22 cellular contexts compared by ENCODE assay signal in the genomic region with DNA sequence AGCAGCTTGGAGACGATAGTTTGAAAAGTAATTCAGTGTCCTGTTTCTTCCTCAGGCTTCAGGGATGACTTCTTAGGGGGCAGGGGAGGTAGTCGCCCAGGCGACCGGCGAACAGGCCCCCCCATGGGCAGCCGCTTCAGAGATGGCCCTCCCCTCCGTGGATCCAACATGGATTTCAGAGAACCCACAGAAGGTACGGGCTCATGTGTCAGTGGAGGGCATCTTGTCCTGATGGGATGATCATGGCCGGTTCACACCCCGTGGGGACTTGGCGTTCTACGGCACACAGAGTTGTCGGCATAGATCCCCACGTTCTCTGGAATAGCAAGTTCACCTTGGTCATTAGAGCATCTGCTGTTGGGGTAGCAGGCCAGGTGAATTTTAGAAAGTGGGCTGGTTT. TPM values are rescaled to one million over a fixed set of nuclear protein-coding genes. Genes with fewer than 3 reads are reported as not detected.
DNase-seq lines count a peak whose midpoint lies in the region; ATAC-seq, FAIRE-seq and TF ChIP-seq lines count a peak whose summit lies in the region.
"Had no signal": no experiment of that assay in that cellular context is flagged by ENCODE, and none has a peak within 500 bp of the region (broad histone marks: within the 10 kb centered on the region; RNA-seq: fewer than 3 reads in every experiment).

No MANE protein-coding gene starts in this region.

- no peak overlapping the region for H3K9ac ChIP-seq in K562 (ENCODE audit: insufficient read depth in 1 of 2, low read depth in 2 of 2, low read length in 2 of 2)
- H3K9ac ChIP-seq: KMS-11 had no signal

- CTCF ChIA-PET in K562 (lab: Yijun Ruan, JAX; ENCODE audit: low intra/inter-chr PET ratio), result no interaction called here

- no peak for DNase-seq in T-helper 2 cell treated with Interferon-gamma antibody and Interleukin-4, amounts not matched to agents 5 μg/mL and 100 μg/mL, for 36 hours (ENCODE audit: low spot score)
- DNase-seq in T-helper 2 cell, result no peak
- DNase-seq in H7, result peak; percentile 34
- no peak for DNase-seq in K562 (ENCODE audit: extremely low read depth in 1 of 4, low spot score in 3 of 4)
- no peak for DNase-seq in nephron progenitor cell
- DNase-seq in posterior vena cava (ENCODE audit: low spot score), result no peak
- DNase-seq in NCI-H226, result no peak
- no peak for DNase-seq in stimulated activated naive CD4-positive, alpha-beta T cell (lab: John Stamatoyannopoulos, UW)
- DNase-seq: activated B cell treated with CpG ODN at 0.5 μM for 24 hours; Calu3; EL; left lung; NCI-H526; pancreas; stimulated activated CD4-positive, alpha-beta T cell treated with anti-CD3 and anti-CD28 coated beads, Interleukin-2, amount 100 ng/mL, for 24 hours; testis had no signal

- no peak overlapping the region for H3K4me2 ChIP-seq in K562 (ENCODE audit: insufficient read depth, low read length)
- H3K4me2 ChIP-seq: KMS-11 had no signal

- H3K27ac Mint-ChIP-seq in T-helper 2 cell treated with Interferon-gamma antibody and Interleukin-4, amounts not matched to agents 5 μg/mL and 100 μg/mL, for 36 hours, result peak overlapping the region; percentile 47
- H3K27ac Mint-ChIP-seq in nephron progenitor cell, result peak overlapping the region; percentile 61
- H3K27ac Mint-ChIP-seq: activated B cell treated with CpG ODN at 0.5 μM for 24 hours had no signal

- intact Hi-C loops in K562 (cut with micrococcal nuclease) (no loop called here), posterior vena cava (cut with DNase I) (no loop called here)

- H3K9me3 ChIP-seq in K562 (replicated peaks; ENCODE audit: control insufficient read depth, insufficient read depth, low read depth, low read length), result no peaks in the 10 kb centered on the region
- H3K9me3 ChIP-seq: breast epithelium, esophagus muscularis mucosa, left lung, pancreas, testis had no signal

- H3K27ac ChIP-seq in K562 (ENCODE audit: extremely low read depth, low read depth, low read length), result no peak overlapping the region
- H3K27ac ChIP-seq: 22Rv1, breast epithelium, esophagus muscularis mucosa, KMS-11, left lung, pancreas, testis had no signal

- BruUV-seq in K562 (replicated peaks; lab: Mats Ljungman, UMichigan), result no TSS peak

- H3K79me2 ChIP-seq in K562 (ENCODE audit: control insufficient read depth, insufficient read depth, low read length), result peaks cover 16% of the 10 kb centered on the region

- FAIRE-seq in K562 (lab: Jason Lieb, UNC), result no peak
- FAIRE-seq: pancreas had no signal

- no peaks in the 10 kb centered on the region for H3K27me3 Mint-ChIP-seq in T-helper 2 cell treated with Interferon-gamma antibody and Interleukin-4, amounts not matched to agents 5 μg/mL and 100 μg/mL, for 36 hours (ENCODE audit: low read depth)
- H3K27me3 Mint-ChIP-seq in nephron progenitor cell (ENCODE audit: low read depth, poor library complexity), result peaks cover 3% of the 10 kb centered on the region
- H3K27me3 Mint-ChIP-seq: activated B cell treated with CpG ODN at 0.5 μM for 24 hours had no signal

- TF ChIP-seq CTCF in K562 (IDR thresholded peaks at IDR 0.05 in 2 of 3, conservative IDR thresholded peaks at IDR 0.05 in 1 of 3; ENCODE audit: insufficient read depth in 2 of 3, low read depth in 1 of 3, low read length in 3 of 3) (no peak), nephron progenitor cell (IDR thresholded peaks at IDR 0.05) (no peak)

- 96% methylated on average over 12 of the region's 14 CpGs for WGBS in K562 (ENCODE audit: insufficient coverage, low coverage, missing lambda C conversion rate)

- TF ChIP-seq POLR2A in K562 (conservative IDR thresholded peaks at IDR 0.05), result peak; percentile 46; the same call in 1 of the 2 replicates

- no peaks in the 10 kb centered on the region for H3K27me3 ChIP-seq in H7 (ENCODE audit: control insufficient read depth, insufficient read depth, low read length)
- H3K27me3 ChIP-seq in K562 (ENCODE audit: control insufficient read depth in 2 of 2, insufficient read depth in 2 of 2, low read length in 2 of 2), result no peaks in the 10 kb centered on the region
- H3K27me3 ChIP-seq: breast epithelium, esophagus muscularis mucosa, left lung, pancreas, testis had no signal

- in situ Hi-C loops in K562 (cut with MboI), result no loop called here

- H2AFZ ChIP-seq in K562 (ENCODE audit: low read depth, low read length), result no peak overlapping the region

- peaks cover 66% of the 10 kb centered on the region for H3K36me3 Mint-ChIP-seq in T-helper 2 cell treated with Interferon-gamma antibody and Interleukin-4, amounts not matched to agents 5 μg/mL and 100 μg/mL, for 36 hours (ENCODE audit: low read depth)
- peaks cover 72% of the 10 kb centered on the region for H3K36me3 Mint-ChIP-seq in nephron progenitor cell (ENCODE audit: low read depth)

- H3K9me3 Mint-ChIP-seq in T-helper 2 cell treated with Interferon-gamma antibody and Interleukin-4, amounts not matched to agents 5 μg/mL and 100 μg/mL, for 36 hours, result no peaks in the 10 kb centered on the region
- H3K9me3 Mint-ChIP-seq in nephron progenitor cell, result no peaks in the 10 kb centered on the region
- H3K9me3 Mint-ChIP-seq: activated B cell treated with CpG ODN at 0.5 μM for 24 hours; T-helper 1 cell treated with Interleukin-12 subunit alpha and Interleukin-12 subunit beta and Interleukin-4 antibody, amounts not matched to agents 30 μg/mL and 1 μg/mL, for 36 hours had no signal

- H4K20me1 ChIP-seq in K562 (replicated peaks; ENCODE audit: control insufficient read depth, insufficient read depth, low read length), result peaks cover 6% of the 10 kb centered on the region; the same call in 1 of the 2 replicates

- no peaks in the 10 kb centered on the region for H3K4me1 ChIP-seq in K562 (replicated peaks in 1 of 2; ENCODE audit: control insufficient read depth in 2 of 2, insufficient read depth in 2 of 2, low read length in 2 of 2)
- H3K4me1 ChIP-seq: breast epithelium, esophagus muscularis mucosa, left lung, pancreas, testis had no signal

- no peak overlapping the region for H3K4me3 Mint-ChIP-seq in T-helper 2 cell treated with Interferon-gamma antibody and Interleukin-4, amounts not matched to agents 5 μg/mL and 100 μg/mL, for 36 hours
- no peak overlapping the region for H3K4me3 Mint-ChIP-seq in nephron progenitor cell
- H3K4me3 Mint-ChIP-seq: activated B cell treated with CpG ODN at 0.5 μM for 24 hours; T-helper 1 cell treated with Interleukin-12 subunit alpha and Interleukin-12 subunit beta and Interleukin-4 antibody, amounts not matched to agents 30 μg/mL and 1 μg/mL, for 36 hours had no signal

- H3K4me3 ChIP-seq in H7 (ENCODE audit: insufficient read depth, low read depth, low read length) (no peak overlapping the region), K562 (no peak overlapping the region)
- H3K4me3 ChIP-seq: breast epithelium, esophagus muscularis mucosa, left lung, pancreas, testis had no signal

- peaks cover 35% of the 10 kb centered on the region for H3K36me3 ChIP-seq in H7 (replicated peaks; ENCODE audit: control insufficient read depth, insufficient read depth, low read length)
- peaks cover 72% of the 10 kb centered on the region for H3K36me3 ChIP-seq in K562 (ENCODE audit: control insufficient read depth, insufficient read depth, low read length)

- POLR2A ChIA-PET in K562 (lab: Yijun Ruan, JAX), result interaction anchor here (2.4 to 7.2 kb wide), 2 partner anchors 11 to 18 kb away, joined by 18 to 86 read pairs; a partner anchor contains a TSS

- H3K9me1 ChIP-seq in K562 (ENCODE audit: control insufficient read depth, insufficient read depth, low read length), result no peaks in the 10 kb centered on the region

- no peaks in the 10 kb centered on the region for H3K4me1 Mint-ChIP-seq in T-helper 2 cell treated with Interferon-gamma antibody and Interleukin-4, amounts not matched to agents 5 μg/mL and 100 μg/mL, for 36 hours (ENCODE audit: low read depth)
- peaks cover 5% of the 10 kb centered on the region for H3K4me1 Mint-ChIP-seq in nephron progenitor cell
- H3K4me1 Mint-ChIP-seq: activated B cell treated with CpG ODN at 0.5 μM for 24 hours had no signal

- TF ChIP-seq EP300 in K562 (IDR thresholded peaks at IDR 0.05; ENCODE audit: low read length), result no peak

- no peak for ATAC-seq in K562
- ATAC-seq: pancreas, Right ventricle myocardium inferior had no signal

- no peak for TF ChIP-seq RAD21 in K562 (CRISPR knock-in tag; conservative IDR thresholded peaks at IDR 0.05 in 1 of 2, IDR thresholded peaks at IDR 0.05 in 1 of 2)

RNA-seq across cellular contexts. Expression of a gene that starts 15.1 kb away (rescaled TPM):
- 0.87 TPM in 1 of 2 replicates, not detected in the other for total RNA-seq in H7 (2014; rRNA removed; shearing (Covaris generic))
- total RNA-seq in K562 (2011; cell fraction: chromatin; rRNA removed; ENCODE audit: low replicate concordance), result 1.1 and 2.4 TPM in 2 replicates
- total RNA-seq in K562 (2011; cell fraction: nucleolus; rRNA removed), result 0.39 and 1.8 TPM in 2 replicates
- total RNA-seq in K562 (2011; cell fraction: nucleoplasm; rRNA removed), result 1.1 and 1.5 TPM in 2 replicates
- 0.29 and 0.45 TPM in 2 replicates for total RNA-seq in K562 (2014; rRNA removed)
- 0.15 TPM in 1 of 2 replicates, not detected in the other for total RNA-seq in K562 (2014; rRNA removed; fragmentation: Illumina TruSeq; extraction: Trizol)
- 0.11 and 0.23 TPM in 2 replicates for total RNA-seq in K562 (2015; rRNA removed; fragmentation: Illumina TruSeq; extraction: Trizol)
- 0.29 and 0.58 TPM in 2 replicates for total RNA-seq in K562 (2021)
- 0.24 and 0.65 TPM in 2 replicates for polyA plus RNA-seq in K562 (2011; rRNA removed)
- 0.19 and 0.57 TPM in 2 replicates for polyA plus RNA-seq in K562 (2011; cell fraction: cytosol; rRNA removed)
- polyA plus RNA-seq in K562 (2011; cell fraction: nucleus; rRNA removed), result 0.18 and 0.64 TPM in 2 replicates
- 0.68 and 0.76 TPM in 2 replicates for polyA plus RNA-seq in K562 (2012)
- 0.40 and 0.47 TPM in 2 replicates for polyA plus RNA-seq in K562 (2014; fragmentation: Illumina TruSeq; extraction: Trizol)
- polyA plus RNA-seq in K562 (2014; fragmentation: Nextera tagmentation; extraction: Ambion mirVana), result under 1 TPM; 0.24 to 0.25 TPM
- polyA plus RNA-seq in K562 (2014; rRNA removed), result 0.24 and 0.78 TPM in 2 replicates
- 0.53 TPM in 1 of 2 replicates, not detected in the other for polyA minus RNA-seq in K562 (2011; rRNA and poly(A)+ RNA removed)
- not detected in 2 replicates for polyA minus RNA-seq in K562 (2011; cell fraction: cytosol; rRNA and poly(A)+ RNA removed)
- polyA minus RNA-seq in K562 (2011; cell fraction: nucleus; rRNA and poly(A)+ RNA removed), result 0.54 TPM in 1 of 2 replicates, not detected in the other
- 1 to 10 TPM; 8.2 to 8.3 TPM for total RNA-seq in posterior vena cava

RNA-seq across cellular contexts. Expression of a gene that starts 20.5 kb away (rescaled TPM):
- 316 and 343 TPM in 2 replicates for total RNA-seq in H7 (2014; rRNA removed; shearing (Covaris generic))
- total RNA-seq in K562 (2011; cell fraction: chromatin; rRNA removed; ENCODE audit: low replicate concordance), result 135 and 180 TPM in 2 replicates
- total RNA-seq in K562 (2011; cell fraction: nucleolus; rRNA removed), result 102 and 103 TPM in 2 replicates
- total RNA-seq in K562 (2011; cell fraction: nucleoplasm; rRNA removed), result 156 and 188 TPM in 2 replicates
- total RNA-seq in K562 (2014; rRNA removed) (315 and 338 TPM in 2 replicates), K562 (2014; rRNA removed; fragmentation: Illumina TruSeq; extraction: Trizol) (262 and 319 TPM in 2 replicates), K562 (2015; rRNA removed; fragmentation: Illumina TruSeq; extraction: Trizol) (350 and 354 TPM in 2 replicates), K562 (2021) (408 and 416 TPM in 2 replicates), posterior vena cava (100 to 1,000 TPM; 207 to 213 TPM)
- polyA plus RNA-seq in K562 (2011; rRNA removed) (346 and 435 TPM in 2 replicates), K562 (2014; fragmentation: Illumina TruSeq; extraction: Trizol) (319 and 334 TPM in 2 replicates), K562 (2014; fragmentation: Nextera tagmentation; extraction: Ambion mirVana) (10 to 100 TPM; 11.0 to 15.9 TPM), K562 (2014; rRNA removed) (369 and 425 TPM in 2 replicates)
- 391 and 403 TPM in 2 replicates for polyA plus RNA-seq in K562 (2011; cell fraction: cytosol; rRNA removed)
- polyA plus RNA-seq in K562 (2011; cell fraction: nucleus; rRNA removed), result 160 and 185 TPM in 2 replicates
- 372 and 407 TPM in 2 replicates for polyA plus RNA-seq in K562 (2012)
- polyA minus RNA-seq in K562 (2011; rRNA and poly(A)+ RNA removed), result 295 and 304 TPM in 2 replicates
- polyA minus RNA-seq in K562 (2011; cell fraction: cytosol; rRNA and poly(A)+ RNA removed), result 159 and 193 TPM in 2 replicates
- 95.7 and 151 TPM in 2 replicates for polyA minus RNA-seq in K562 (2011; cell fraction: nucleus; rRNA and poly(A)+ RNA removed)

RNA-seq across cellular contexts. Expression of a gene that starts 59.5 kb away (rescaled TPM):
- total RNA-seq in H7 (2014; rRNA removed; shearing (Covaris generic)), result 109 and 126 TPM in 2 replicates
- total RNA-seq in K562 (2011; cell fraction: chromatin; rRNA removed; ENCODE audit: low replicate concordance), result 39.7 and 82.7 TPM in 2 replicates
- 54.0 and 64.9 TPM in 2 replicates for total RNA-seq in K562 (2011; cell fraction: nucleolus; rRNA removed)
- total RNA-seq in K562 (2011; cell fraction: nucleoplasm; rRNA removed), result 37.6 and 46.7 TPM in 2 replicates
- total RNA-seq in K562 (2014; rRNA removed) (93.6 and 123 TPM in 2 replicates), K562 (2014; rRNA removed; fragmentation: Illumina TruSeq; extraction: Trizol) (96.6 and 99.8 TPM in 2 replicates), K562 (2015; rRNA removed; fragmentation: Illumina TruSeq; extraction: Trizol) (122 and 126 TPM in 2 replicates), K562 (2021) (102 and 104 TPM in 2 replicates), posterior vena cava (10 to 100 TPM; 12.5 to 12.8 TPM)
- polyA plus RNA-seq in K562 (2011; rRNA removed) (78.2 and 109 TPM in 2 replicates), K562 (2014; fragmentation: Illumina TruSeq; extraction: Trizol) (156 and 161 TPM in 2 replicates), K562 (2014; fragmentation: Nextera tagmentation; extraction: Ambion mirVana) (10 to 100 TPM; 32.5 to 55.6 TPM), K562 (2014; rRNA removed) (112 and 124 TPM in 2 replicates)
- 62.5 and 86.6 TPM in 2 replicates for polyA plus RNA-seq in K562 (2011; cell fraction: cytosol; rRNA removed)
- 21.3 and 32.9 TPM in 2 replicates for polyA plus RNA-seq in K562 (2011; cell fraction: nucleus; rRNA removed)
- 86.3 and 99.6 TPM in 2 replicates for polyA plus RNA-seq in K562 (2012)
- 85.5 and 125 TPM in 2 replicates for polyA minus RNA-seq in K562 (2011; rRNA and poly(A)+ RNA removed)
- polyA minus RNA-seq in K562 (2011; cell fraction: cytosol; rRNA and poly(A)+ RNA removed), result 72.1 and 79.1 TPM in 2 replicates
- 22.2 and 22.7 TPM in 2 replicates for polyA minus RNA-seq in K562 (2011; cell fraction: nucleus; rRNA and poly(A)+ RNA removed)
